Comparison of ENCODE assay signal across 8 cellular contexts in the genomic region with DNA sequence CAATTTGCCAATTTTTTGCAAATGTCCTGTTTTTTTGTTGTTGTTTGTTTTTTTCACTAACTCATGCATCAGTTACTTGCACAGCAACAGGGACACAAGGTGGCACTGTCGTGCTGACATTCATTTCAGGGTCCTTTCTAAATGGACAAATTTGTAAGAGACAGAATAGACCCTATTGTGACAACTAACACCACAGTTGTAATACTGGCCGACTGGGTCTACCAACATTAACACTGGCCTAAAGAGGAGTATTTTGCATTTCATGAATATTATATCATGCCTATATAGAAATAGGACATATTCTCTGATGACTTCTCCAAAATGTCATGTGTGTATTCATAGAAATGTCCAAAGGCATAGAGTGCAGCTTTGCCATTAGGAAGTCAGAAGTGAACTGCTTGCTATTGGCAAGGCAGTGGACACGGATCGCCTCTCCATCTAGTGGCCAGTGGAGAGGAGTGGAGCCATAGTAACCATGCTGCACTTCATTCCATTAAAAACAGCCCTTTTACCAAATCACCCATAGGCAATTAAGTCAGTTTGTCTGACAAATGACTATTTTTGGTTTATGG. TPM values are rescaled to one million over a fixed set of nuclear protein-coding genes. Genes with fewer than 3 reads are reported as not detected.
DNase-seq lines count a peak whose midpoint lies in the region; ATAC-seq lines count a peak whose summit lies in the region.

No MANE protein-coding gene starts in this region.

- no peak overlapping the region for H3K4me3 ChIP-seq in H7 (ENCODE audit: insufficient read depth, low read depth, low read length)

- no peak overlapping the region for H3K27ac Mint-ChIP-seq in T-helper 17 cell
- H3K27ac Mint-ChIP-seq in immature natural killer cell: no peak overlapping the region

- peak; percentile 70 for DNase-seq in GM03348 (ENCODE audit: low spot score)
- peak; percentile 15 for DNase-seq in H7
- peak; percentile 33 for DNase-seq in NCI-H1048 (lab: John Stamatoyannopoulos, UW)
- peak; percentile 12 to 49 (median 33) for DNase-seq in T-helper 17 cell
- DNase-seq in brain pericyte (ENCODE audit: low read depth, low spot score): peak; percentile 8
- DNase-seq in immature natural killer cell: peak; percentile 30 to 44 (median 33)
- peak; percentile 62 for DNase-seq in stimulated activated CD4-positive, alpha-beta T cell treated with anti-CD3 and anti-CD28 coated beads, Interleukin-15, amount 100 ng/mL, for 24 hours

- no peaks in the 10 kb centered on the region for H3K9me3 Mint-ChIP-seq in immature natural killer cell

- peaks cover 12% of the 10 kb centered on the region for H3K4me1 Mint-ChIP-seq in T-helper 17 cell
- no peaks in the 10 kb centered on the region for H3K4me1 Mint-ChIP-seq in immature natural killer cell

- peak; percentile 62 for ATAC-seq in T-helper 17 cell
- ATAC-seq in GM19023 (IDR thresholded peaks at IDR 0.05; ENCODE audit: unreplicated experiment): no peak

- H3K27me3 ChIP-seq in H7 (ENCODE audit: control insufficient read depth, insufficient read depth, low read length): no peaks in the 10 kb centered on the region

- H3K4me3 Mint-ChIP-seq in T-helper 17 cell (no peak overlapping the region), immature natural killer cell (no peak overlapping the region)

- no peaks in the 10 kb centered on the region for H3K27me3 Mint-ChIP-seq in T-helper 17 cell
- no peaks in the 10 kb centered on the region for H3K27me3 Mint-ChIP-seq in immature natural killer cell (ENCODE audit: low read depth in 3 of 3)

- H3K9me3 ChIP-seq in T-helper 17 cell (ENCODE audit: control insufficient read depth, low read length, poor library complexity, severe bottlenecking): no peaks in the 10 kb centered on the region

- H3K36me3 Mint-ChIP-seq in T-helper 17 cell (ENCODE audit: low read depth) (no peaks in the 10 kb centered on the region), immature natural killer cell (no peaks in the 10 kb centered on the region)

- H3K36me3 ChIP-seq in H7 (replicated peaks; ENCODE audit: control insufficient read depth, insufficient read depth, low read length): no peaks in the 10 kb centered on the region

RNA-seq across cellular contexts. Expression of gene ZBTB20, which starts 54.8 kb away (rescaled TPM):
- total RNA-seq in H7 (2014; rRNA removed; shearing (Covaris generic)): 0.62 and 0.96 TPM in 2 replicates
- 10 to 100 TPM; 55.3 to 61.2 TPM for total RNA-seq in T-helper 17 cell
- 10 to 100 TPM in 2 of 3 donors, 1 to 10 TPM in 1; 7.2 to 21.3 (median 16.5) TPM for polyA plus RNA-seq in immature natural killer cell

Comparison
In these comparisons a context has a peak if more than half of its experiments do, and no peak if none do; other contexts are left out.
1. DNase-seq: peak in every context shown above with its lines; median percentile 70 in GM03348; 62 in stimulated activated CD4-positive, alpha-beta T cell treated with anti-CD3 and anti-CD28 coated beads, Interleukin-15, amount 100 ng/mL, for 24 hours; 33 in NCI-H1048; 33 in T-helper 17 cell; 33 in immature natural killer cell; 15 in H7; 8 in brain pericyte.
2. RNA of gene ZBTB20, which starts 54.8 kb away (total RNA-seq): 55.3 to 61.2 TPM in T-helper 17 cell; 0.62 to 0.96 TPM in H7; every median in the first group is over 10 times any median in the second.